Comparison of ENCODE assay signal across 8 cellular contexts in the genomic region with DNA sequence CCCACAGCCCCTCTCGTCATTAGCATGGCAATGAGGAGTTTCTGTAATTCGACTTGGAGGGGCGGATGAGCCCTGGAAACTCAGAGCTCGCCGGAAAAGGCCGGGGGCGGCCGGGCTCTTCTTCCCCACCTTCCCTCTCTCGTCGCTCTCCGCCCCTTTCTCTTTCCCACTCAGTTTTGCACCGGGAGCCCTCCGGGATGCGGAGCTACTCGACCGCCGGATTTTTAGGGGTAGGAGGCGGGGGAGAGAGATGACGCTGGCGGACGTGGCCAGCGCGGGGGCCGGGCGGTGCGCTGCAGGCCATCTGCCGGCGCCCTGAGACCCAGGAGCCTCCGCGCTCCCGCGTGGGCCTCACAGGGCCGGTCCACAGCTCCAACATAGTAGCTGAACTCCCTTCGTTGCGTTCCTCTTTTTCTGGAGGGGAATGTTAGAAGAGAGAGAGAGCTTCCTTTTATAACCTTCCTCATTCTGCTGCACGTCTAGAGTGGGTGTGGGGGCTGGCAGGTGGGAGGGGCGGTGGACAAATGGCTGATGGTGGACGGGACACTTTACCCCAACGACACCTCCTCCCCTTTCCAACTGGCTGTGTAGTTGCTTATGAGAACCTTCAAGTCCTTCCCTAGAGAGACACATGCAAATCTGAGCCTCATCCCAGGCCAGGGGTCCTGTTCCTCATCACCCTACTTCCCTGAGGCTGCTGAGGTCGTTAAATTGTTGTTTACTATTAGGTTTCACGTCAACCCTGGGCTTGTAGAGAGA. TPM values are rescaled to one million over a fixed set of nuclear protein-coding genes. Genes with fewer than 3 reads are reported as not detected.
DNase-seq lines count a peak whose midpoint lies in the region; FAIRE-seq and TF ChIP-seq lines count a peak whose summit lies in the region.

No MANE protein-coding gene starts in this region.

- peak; percentile 29 for TF ChIP-seq POLR2A in NB4 (IDR thresholded peaks at IDR 0.05; ENCODE audit: extremely low read depth, insufficient read length)
- no peak for TF ChIP-seq POLR2A in lower leg skin (IDR thresholded peaks at IDR 0.05)
- TF ChIP-seq POLR2A in tibial nerve (IDR thresholded peaks at IDR 0.05): no peak
- TF ChIP-seq POLR2A in GM12891 (IDR thresholded peaks at IDR 0.05; ENCODE audit: low read depth, low read length): no peak

- no peaks in the 10 kb centered on the region for H3K36me3 ChIP-seq in tibial nerve

- no peak for FAIRE-seq in GM12891 (lab: Jason Lieb, UNC)

- peaks cover 54% of the 10 kb centered on the region for H3K4me1 Mint-ChIP-seq in MCF 10A (ENCODE audit: insufficient read depth, unreplicated experiment)

- H3K27me3 Mint-ChIP-seq in MCF 10A (ENCODE audit: insufficient read depth, unreplicated experiment): no peaks in the 10 kb centered on the region

- TF ChIP-seq CTCF in NB4 (IDR thresholded peaks at IDR 0.05; ENCODE audit: low read depth, low read length): no peak
- TF ChIP-seq CTCF in MCF 10A (IDR thresholded peaks at IDR 0.05; ENCODE audit: unreplicated experiment): no peak
- no peak for TF ChIP-seq CTCF in lower leg skin (IDR thresholded peaks at IDR 0.05)
- TF ChIP-seq CTCF in tibial nerve (IDR thresholded peaks at IDR 0.05): no peak

- H3K36me3 Mint-ChIP-seq in MCF 10A (ENCODE audit: insufficient read depth, unreplicated experiment): peaks cover 37% of the 10 kb centered on the region

- BruUV-seq in MCF 10A (replicated peaks; lab: Mats Ljungman, UMichigan): no TSS peak

- WGBS in lower leg skin, 2 donors: 1% methylated on average over 41 of the region's 41 CpGs
- 1 to 3% methylated on average over 41 of the region's 41 CpGs for WGBS in tibial nerve, 2 donors

- POLR2A ChIA-PET in MCF 10A (lab: Yijun Ruan, JAX): interaction anchor here (0.5 to 12.8 kb wide), 37 partner anchors 11 to 896 kb away, joined by 3 to 663 read pairs (median 6); partner anchors contain the start of genes CBX3, HNRNPA2B1, HOXA5 and SKAP2

- intact Hi-C loops in MCF 10A (cut with micrococcal nuclease): loop anchor here (1.0 to 5.0 kb wide), 3 partner anchors 50 to 411 kb away; no protein-coding TSS in a partner anchor
- intact Hi-C loops in lower leg skin (cut with DNase I; ENCODE audit: low total_unique reads): no loop called here

- peaks cover 0 to 73% of the 10 kb centered on the region in 2 donors for H3K27me3 ChIP-seq in tibial nerve

- peak overlapping the region; percentile 83 for H3K4me3 Mint-ChIP-seq in MCF 10A (ENCODE audit: unreplicated experiment)

- no peaks in the 10 kb centered on the region for H3K9me3 ChIP-seq in tibial nerve

- peaks cover 0 to 68% (median 9%) of the 10 kb centered on the region in 4 donors for H3K4me1 ChIP-seq in tibial nerve

- peak overlapping the region; percentile 82 for H3K4me3 ChIP-seq in NB4 (ENCODE audit: low read depth, low read length)
- H3K4me3 ChIP-seq in lower leg skin (ENCODE audit: low read depth, poor library complexity, severe bottlenecking): peak overlapping the region; percentile 83
- peak overlapping the region; percentile 51 to 94 (median 86) for H3K4me3 ChIP-seq in tibial nerve

- H3K27ac Mint-ChIP-seq in MCF 10A (ENCODE audit: low read depth, unreplicated experiment): peak overlapping the region; percentile 99

- TF ChIP-seq EP300 in tibial nerve (IDR thresholded peaks at IDR 0.05): peak in 1 of 2 donors; percentile 10

- H3K27ac ChIP-seq in tibial nerve: peak overlapping the region; percentile 61 to 87 (median 74)

- peak; percentile 62 for DNase-seq in NCI-H748 (lab: John Stamatoyannopoulos, UW; ENCODE audit: unreplicated experiment)
- DNase-seq in NCI-H748 treated with DMSO at 0.1 percent for 48 hours (lab: John Stamatoyannopoulos, UW): no peak
- DNase-seq in NB4 (ENCODE audit: low read depth): peak; percentile 70
- DNase-seq in MCF 10A (ENCODE audit: unreplicated experiment): peak; percentile 55
- DNase-seq in lower leg skin (ENCODE audit: low spot score in 2 of 2): no peak
- DNase-seq in tibial nerve (ENCODE audit: low spot score in 2 of 2): no peak
- DNase-seq in pons (ENCODE audit: low spot score): no peak
- DNase-seq in GM12891 (ENCODE audit: insufficient read length, low spot score): no peak

- H3K9me3 Mint-ChIP-seq in MCF 10A (ENCODE audit: unreplicated experiment): no peaks in the 10 kb centered on the region

- CTCF ChIA-PET in MCF 10A (lab: Yijun Ruan, JAX): interaction anchor here (0.7 to 6.6 kb wide), 13 partner anchors 9 to 240 kb away, joined by 3 to 198 read pairs (median 5); partner anchors contain the start of genes HOXA4 and HOXA5

TF ChIP-seq in GM12891, 5 proteins besides CTCF, POLR2A, EP300 and RAD21:
- TF ChIP-seq TAF1 (IDR thresholded peaks at IDR 0.05; ENCODE audit: low read depth, low read length) (no peak), PAX5 (IDR thresholded peaks at IDR 0.05; ENCODE audit: insufficient read depth, low read length, severe bottlenecking) (no peak), SPI1 (IDR thresholded peaks at IDR 0.05; ENCODE audit: low read depth, low read length) (no peak), POU2F2 (IDR thresholded peaks at IDR 0.05; ENCODE audit: low read depth, low read length) (no peak), POLR2AphosphoS5 (IDR thresholded peaks at IDR 0.05; ENCODE audit: low read depth, low read length) (no peak)
TF ChIP-seq in GM12891: peak in this region for 0.

RNA-seq across cellular contexts. Expression of gene HOXA1, which starts 1.1 kb away (rescaled TPM):
- total RNA-seq in MCF 10A (2022) (5.6 and 7.1 TPM in 2 replicates), lower leg skin (1 to 10 TPM in 2 of 4 donors, under 1 TPM in 2; 0.63 to 3.2 (median 1.9) TPM), tibial nerve (1 to 10 TPM in 2 of 4 donors, under 1 TPM in 2; 0.44 to 2.1 (median 1.2) TPM)
- 0.05 TPM for polyA plus RNA-seq in GM12891 (2012; ENCODE audit: low read depth, missing spikeins)

RNA-seq across cellular contexts. Expression of gene HOXA2, which starts 5.5 kb away (rescaled TPM):
- total RNA-seq in MCF 10A (2022) (1.2 and 1.4 TPM in 2 replicates), lower leg skin (1 to 10 TPM in 3 of 4 donors, under 1 TPM in 1; 0.39 to 2.5 (median 1.8) TPM), tibial nerve (1 to 10 TPM; 2.5 to 5.9 (median 5.2) TPM)
- polyA plus RNA-seq in GM12891 (2012; ENCODE audit: low read depth, missing spikeins): not detected

RNA-seq across cellular contexts. Expression of gene HOXA4, which starts 33.6 kb away (rescaled TPM):
- total RNA-seq in MCF 10A (2022): 2.6 and 3.7 TPM in 2 replicates
- 1 to 10 TPM; 1.3 to 2.9 (median 2.0) TPM for total RNA-seq in lower leg skin
- total RNA-seq in tibial nerve: 1 to 10 TPM; 4.4 to 6.3 (median 4.7) TPM
- not detected for polyA plus RNA-seq in GM12891 (2012; ENCODE audit: low read depth, missing spikeins)

RNA-seq across cellular contexts. Expression of gene HOXA5, which starts 46.5 kb away (rescaled TPM):
- 7.4 and 8.8 TPM in 2 replicates for total RNA-seq in MCF 10A (2022)
- total RNA-seq in lower leg skin: 10 to 100 TPM in 1 of 4 donors, 1 to 10 TPM in 3; 5.1 to 15.1 (median 6.1) TPM
- 10 to 100 TPM; 12.0 to 25.9 (median 16.6) TPM for total RNA-seq in tibial nerve
- not detected for polyA plus RNA-seq in GM12891 (2012; ENCODE audit: low read depth, missing spikeins)

RNA-seq across cellular contexts. Expression of gene HOXA6, which starts 50.6 kb away (rescaled TPM):
- total RNA-seq in MCF 10A (2022) (0.96 and 2.0 TPM in 2 replicates), lower leg skin (10 to 100 TPM in 3 of 4 donors, 1 to 10 TPM in 1; 5.7 to 15.4 (median 12.4) TPM), tibial nerve (10 to 100 TPM; 11.1 to 30.9 (median 18.7) TPM)
- polyA plus RNA-seq in GM12891 (2012; ENCODE audit: low read depth, missing spikeins): not detected

Comparison
In these comparisons a context has a peak if more than half of its experiments do, and no peak if none do; other contexts are left out.
1. DNase-seq: peak in NCI-H748 (single experiment), NB4 (single experiment) and MCF 10A (single experiment); none in NCI-H748 treated with DMSO at 0.1 percent for 48 hours (single experiment), lower leg skin (0 of 2), tibial nerve (0 of 2), pons (single experiment) and GM12891 (single experiment).
2. Peak in every context shown above with its lines, with median percentiles within 50 percentile points of each other: H3K4me3 ChIP-seq.